Comparison of ENCODE assay signal across 1 cellular context in the genomic region with DNA sequence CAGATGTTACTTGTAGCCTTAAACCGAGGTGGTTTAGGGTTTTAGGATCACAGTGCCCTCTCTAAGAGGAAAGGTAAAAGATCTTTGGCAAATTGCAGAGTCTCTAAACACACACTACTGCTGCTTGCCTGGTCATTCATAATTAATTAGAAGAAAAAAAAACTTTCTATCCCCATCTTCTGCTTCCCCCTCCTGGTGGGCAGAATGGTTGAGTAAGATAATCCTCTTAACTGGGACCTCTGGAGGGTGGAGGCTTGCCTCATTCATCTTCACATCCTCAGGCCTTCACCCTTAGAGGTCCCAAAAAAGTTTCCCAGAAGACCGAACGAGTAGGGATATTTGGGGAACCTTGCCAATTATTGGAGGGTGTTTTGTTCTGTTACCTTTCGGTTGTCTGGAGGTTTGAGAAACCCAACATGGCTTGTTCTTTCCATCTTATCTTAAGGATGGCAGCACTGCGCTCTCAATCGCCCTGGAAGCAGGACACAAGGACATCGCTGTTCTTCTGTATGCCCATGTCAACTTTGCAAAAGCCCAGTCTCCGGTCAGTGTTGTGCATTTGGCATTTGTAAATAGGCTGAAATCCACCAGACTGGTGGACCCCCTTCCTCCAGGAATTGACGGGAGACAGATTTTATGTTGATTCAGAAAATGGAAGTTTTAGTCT.
TF ChIP-seq lines count a peak whose summit lies in the region.

No MANE protein-coding gene starts in this region.

TF ChIP-seq in HepG2, 621 proteins besides CTCF, POLR2A, EP300 and RAD21 (continued from another document):
- TF ChIP-seq SAFB2 (CRISPR knock-in tag; IDR thresholded peaks at IDR 0.05; ENCODE audit: borderline replicate concordance, low read depth) (no peak), RBM22 (optimal IDR thresholded peaks at IDR 0.05; ENCODE audit: low read length) (peak; percentile 83)
